15 cellular contexts compared by ENCODE assay signal in the genomic region with DNA sequence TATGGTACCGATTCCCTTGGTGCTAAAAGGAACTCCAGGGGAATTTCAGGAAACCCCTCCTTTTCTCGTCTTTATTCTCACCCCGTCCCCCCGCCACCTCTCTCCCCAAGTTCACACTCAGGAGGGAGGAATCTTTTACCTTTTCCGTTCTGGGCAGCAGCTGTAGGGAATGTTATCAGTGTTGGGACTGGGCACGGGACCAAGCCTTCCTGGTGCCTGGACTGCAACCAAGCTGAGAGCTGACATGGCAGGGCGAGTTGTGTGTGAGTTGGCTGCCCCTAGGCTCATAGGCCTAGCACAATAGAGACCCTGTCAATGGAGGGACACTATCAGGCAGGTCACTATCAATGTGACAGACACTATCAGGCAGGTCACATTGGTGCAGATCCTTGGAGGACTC.
DNase-seq lines count a peak whose midpoint lies in the region; ATAC-seq and TF ChIP-seq lines count a peak whose summit lies in the region.
"Had no signal": no experiment of that assay in that cellular context is flagged by ENCODE, and none has a peak within 500 bp of the region (broad histone marks: within the 10 kb centered on the region; RNA-seq: fewer than 3 reads in every experiment).

No MANE protein-coding gene starts in this region.

- H2BK5ac ChIP-seq in trophoblast cell (ENCODE audit: low read depth, low read length, poor library complexity), result no peak overlapping the region

- H3K9ac ChIP-seq in trophoblast cell (ENCODE audit: low read length), result no peak overlapping the region
- H3K9ac ChIP-seq: neural progenitor cell had no signal

- H3K36me3 ChIP-seq in ascending aorta (peaks cover 0 to 5% of the 10 kb centered on the region in 2 donors), trophoblast cell (ENCODE audit: control insufficient read depth in 1 of 2, insufficient read depth in 2 of 2, low read length in 2 of 2) (peaks cover 0 to 3% of the 10 kb centered on the region in 2 experiments), gastroesophageal sphincter (peaks cover 0 to 9% of the 10 kb centered on the region in 2 donors)
- H3K36me3 ChIP-seq: neural progenitor cell had no signal

- H3K23ac ChIP-seq in trophoblast cell (ENCODE audit: low read length), result no peak overlapping the region

- TF ChIP-seq EP300 in gastroesophageal sphincter (IDR thresholded peaks at IDR 0.05), result no peak

- H2BK12ac ChIP-seq in trophoblast cell (ENCODE audit: low read length), result no peak overlapping the region

- intact Hi-C loops in ascending aorta (cut with DNase I), result loop anchor here (5.0 kb wide), 2 partner anchors 36 to 119 kb away; a partner anchor contains a TSS
- intact Hi-C loops in left ventricle myocardium superior (cut with micrococcal nuclease), result no loop called here

- H3K27ac ChIP-seq in ascending aorta (peak overlapping the region; percentile 60 to 61), trophoblast cell (ENCODE audit: low read depth, low read length) (no peak overlapping the region), gastroesophageal sphincter (peak overlapping the region in 2 of 4 donors; percentile 12 to 20)
- H3K27ac ChIP-seq: neural progenitor cell had no signal

- TF ChIP-seq CTCF in ascending aorta (IDR thresholded peaks at IDR 0.05) (no peak), gastroesophageal sphincter (IDR thresholded peaks at IDR 0.05) (no peak)

- H4K8ac ChIP-seq in trophoblast cell (ENCODE audit: low read depth, low read length), result no peak overlapping the region

- H2BK120ac ChIP-seq in trophoblast cell (ENCODE audit: insufficient read depth, low read length, poor library complexity), result no peak overlapping the region

- no peak for TF ChIP-seq POLR2A in gastroesophageal sphincter (IDR thresholded peaks at IDR 0.05)

- H3K4me3 ChIP-seq in ascending aorta (no peak overlapping the region), trophoblast cell (ENCODE audit: low read depth, low read length) (no peak overlapping the region), gastroesophageal sphincter (no peak overlapping the region)
- H3K4me3 ChIP-seq: coronary artery, neural progenitor cell had no signal

- peaks cover 9% of the 10 kb centered on the region for H3K79me2 ChIP-seq in trophoblast cell (ENCODE audit: control insufficient read depth, insufficient read depth, low read length, poor library complexity)

- H3K27me3 ChIP-seq in ascending aorta (no peaks in the 10 kb centered on the region), trophoblast cell (ENCODE audit: insufficient read depth, low read length) (no peaks in the 10 kb centered on the region), gastroesophageal sphincter (no peaks in the 10 kb centered on the region)
- H3K27me3 ChIP-seq: neural progenitor cell had no signal

- DNase-seq in Daoy (ENCODE audit: low read depth) (peak; percentile 75), ascending aorta (ENCODE audit: low spot score in 2 of 2) (peak in 1 of 2 donors; percentile 81), left ventricle myocardium superior (peak; percentile 84), trophoblast cell (no peak), AG08395 (ENCODE audit: low spot score) (no peak), NCI-H1105 (lab: John Stamatoyannopoulos, UW) (no peak), Kasumi-1 (lab: John Stamatoyannopoulos, UW) (no peak)
- DNase-seq: activated CD8-positive, alpha-beta T cell treated with anti-CD3 and anti-CD28 coated beads for 36 hours; activated naive CD4-positive, alpha-beta T cell treated with anti-CD3 and anti-CD28 coated beads for 36 hours; KG1; NCI-H2107; stimulated activated CD4-positive, alpha-beta T cell treated with anti-CD3 and anti-CD28 coated beads, Interleukin-12 subunit alpha, Interleukin-12 subunit beta, amount 100 ng/mL, for 4 hours had no signal

- H3K4me2 ChIP-seq in trophoblast cell (ENCODE audit: low read length), result no peak overlapping the region
- H3K4me2 ChIP-seq: neural progenitor cell had no signal

- H4K12ac ChIP-seq in trophoblast cell (ENCODE audit: low read depth, low read length), result no peak overlapping the region

- H3K14ac ChIP-seq in trophoblast cell (ENCODE audit: low read length), result peak overlapping the region; percentile 4

- H4K91ac ChIP-seq in trophoblast cell (ENCODE audit: low read depth, low read length), result peak overlapping the region; percentile 1

- WGBS in trophoblast cell (ENCODE audit: extremely low coverage, insufficient coverage, insufficient read length), result no CpG with 5 or more reads among the region's 7 CpGs
- 30 to 68% methylated on average over 3 to 4 of the region's 7 CpGs for WGBS in gastroesophageal sphincter (ENCODE audit: low coverage in 1 of 2), 2 donors

- H2AK5ac ChIP-seq in trophoblast cell (ENCODE audit: low read length), result no peak overlapping the region

- H2AFZ ChIP-seq in trophoblast cell (ENCODE audit: insufficient read depth, low read length, poor library complexity), result no peak overlapping the region
- H2AFZ ChIP-seq: neural progenitor cell had no signal

- H3K18ac ChIP-seq in trophoblast cell (ENCODE audit: low read length), result no peak overlapping the region

- H3K4me1 ChIP-seq in ascending aorta, result peaks cover 23 to 56% of the 10 kb centered on the region in 2 donors
- H3K4me1 ChIP-seq in trophoblast cell (ENCODE audit: control insufficient read depth in 1 of 2, insufficient read depth in 2 of 2, low read length in 2 of 2), result peaks cover 23 to 28% of the 10 kb centered on the region in 2 experiments
- peaks cover 0 to 75% (median 8%) of the 10 kb centered on the region in 3 donors for H3K4me1 ChIP-seq in gastroesophageal sphincter

- peak; percentile 89 for ATAC-seq in left ventricle myocardium superior
- no peak for ATAC-seq in gastroesophageal sphincter
- ATAC-seq: activated CD8-positive, alpha-beta T cell treated with anti-CD3 and anti-CD28 coated beads for 36 hours had no signal

- peaks cover 19% of the 10 kb centered on the region for H3K79me1 ChIP-seq in trophoblast cell (ENCODE audit: low read length)

- H3K9me3 ChIP-seq in ascending aorta (no peaks in the 10 kb centered on the region), trophoblast cell (ENCODE audit: insufficient read depth, low read depth, low read length) (peaks cover 1% of the 10 kb centered on the region), gastroesophageal sphincter (no peaks in the 10 kb centered on the region)

- H3K4ac ChIP-seq in trophoblast cell (ENCODE audit: low read depth, low read length), result peak overlapping the region; percentile 2

Comparison
In these comparisons a context has a peak if more than half of its experiments do, and no peak if none do; other contexts are left out.
1. DNase-seq: peak in Daoy (single experiment) and left ventricle myocardium superior (single experiment); none in trophoblast cell (0 of 2), AG08395 (single experiment), NCI-H1105 (single experiment) and Kasumi-1 (0 of 2).